ENCODE assay signal across 24 cellular contexts in the genomic region with DNA sequence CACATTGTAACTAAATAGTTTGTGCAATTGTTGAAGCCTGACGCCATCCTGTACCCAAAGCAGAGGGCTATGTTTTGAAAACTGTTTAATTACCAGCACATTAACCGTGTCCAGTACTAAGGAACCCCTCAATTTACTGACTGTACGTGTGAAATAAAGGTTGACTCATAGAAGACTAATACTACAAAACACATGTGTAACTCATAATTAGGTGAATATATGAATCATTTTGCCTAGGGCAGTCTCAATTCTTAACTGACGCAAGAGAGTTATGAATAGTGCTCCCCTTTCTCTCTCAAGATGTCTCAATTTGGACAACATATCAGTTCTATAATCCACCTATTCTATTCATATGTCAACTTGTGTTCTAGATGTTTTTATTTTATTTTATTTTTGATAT.
"Had no signal": no experiment of that assay in that cellular context is flagged by ENCODE, and none has a peak within 500 bp of the region (broad histone marks: within the 10 kb centered on the region; RNA-seq: fewer than 3 reads in every experiment).

No MANE protein-coding gene starts in this region.

- H3K36me3 ChIP-seq: adrenal gland, left lung, neutrophil, ovary, prostate gland, thyroid gland, upper lobe of right lung had no signal

- H3K27ac Mint-ChIP-seq: activated B cell treated with CpG ODN at 0.5 μM for 24 hours; activated naive CD8-positive, alpha-beta T cell; activated T-helper 2 cell treated with anti-CD3 and anti-CD28 coated beads, Interferon-gamma antibody, Interleukin-2, Interleukin-4, amounts not matched to agents 10 μg/mL and 5 μg/mL and 100 μg/mL, durations not matched to agents 14 hours and 24 hours and 36 hours; natural killer cell treated with Interleukin-12 subunit alpha and Interleukin-12 subunit beta and Interleukin-15 and Interleukin-18, amount 100 ng/mL, for 72 hours had no signal

- H3K36me3 Mint-ChIP-seq: activated naive CD8-positive, alpha-beta T cell had no signal

- H3K27ac ChIP-seq: adrenal gland, coronary artery, left lung, neutrophil, ovary, prostate gland, thyroid gland, upper lobe of right lung had no signal

- H3K4me3 Mint-ChIP-seq: activated B cell treated with CpG ODN at 0.5 μM for 24 hours; activated naive CD8-positive, alpha-beta T cell; activated T-cell treated with anti-CD3 and anti-CD28 coated beads, Interleukin-2, amount 50 U/mL, for 4 hours; natural killer cell treated with Interleukin-12 subunit alpha and Interleukin-12 subunit beta and Interleukin-15 and Interleukin-18, amount 100 ng/mL, for 72 hours had no signal

- H3K27me3 ChIP-seq: adrenal gland, left lung, neutrophil, ovary, thyroid gland, upper lobe of right lung had no signal

- DNase-seq: activated B cell treated with CpG ODN at 0.5 μM for 24 hours; activated CD4-positive, alpha-beta T cell treated with anti-CD3 and anti-CD28 coated beads for 4 hours; activated CD4-positive, alpha-beta T cell treated with anti-CD3 and anti-CD28 coated beads, Interleukin-2, amount 50 U/mL, for 48 hours; activated CD8-positive, alpha-beta memory T cell treated with anti-CD3 and anti-CD28 coated beads, Interleukin-2, amount 50 U/mL, for 48 hours; activated naive CD4-positive, alpha-beta T cell; activated T-cell treated with anti-CD3 and anti-CD28 coated beads, Interleukin-2, amount 50 U/mL, for 4 hours; adrenal gland; cerebellar nuclear complex; kidney; left lung; midbrain; ovary; right cardiac atrium; stimulated activated CD4-positive, alpha-beta T cell treated with anti-CD3 and anti-CD28 coated beads, Interleukin-12 subunit alpha, Interleukin-12 subunit beta, amount 100 ng/mL, for 4 hours; stimulated activated CD4-positive, alpha-beta T cell treated with anti-CD3 and anti-CD28 coated beads, Interleukin-4, amount 100 ng/mL, for 4 hours; stimulated activated naive CD8-positive, alpha-beta T cell treated with anti-CD3 and anti-CD28 coated beads, Interleukin-15, Interleukin-2, amounts not matched to agents 100 U/mL and 50 U/mL, for 24 hours; thyroid gland; upper lobe of right lung had no signal

- H3K4me3 ChIP-seq: adrenal gland, coronary artery, left lung, ovary, prostate gland, thyroid gland, upper lobe of right lung had no signal

- H3K27me3 Mint-ChIP-seq: activated B cell treated with CpG ODN at 0.5 μM for 24 hours; activated naive CD8-positive, alpha-beta T cell; natural killer cell treated with Interleukin-12 subunit alpha and Interleukin-12 subunit beta and Interleukin-15 and Interleukin-18, amount 100 ng/mL, for 72 hours had no signal

- H3K9me3 ChIP-seq: adrenal gland, neutrophil, ovary, prostate gland, thyroid gland, upper lobe of right lung had no signal

- H3K4me1 ChIP-seq: adrenal gland, left lung, prostate gland, thyroid gland, upper lobe of right lung had no signal

- H3K4me1 Mint-ChIP-seq: activated B cell treated with CpG ODN at 0.5 μM for 24 hours had no signal

- ATAC-seq: activated T-cell treated with anti-CD3 and anti-CD28 coated beads, Interleukin-2, amount 50 U/mL, for 4 hours; left lung; natural killer cell treated with Interleukin-12 subunit alpha and Interleukin-12 subunit beta and Interleukin-15 and Interleukin-18, amount 100 ng/mL, for 72 hours; right cardiac atrium; stimulated activated naive CD8-positive, alpha-beta T cell treated with anti-CD3 and anti-CD28 coated beads, Interleukin-15, Interleukin-2, amounts not matched to agents 100 U/mL and 50 U/mL, for 24 hours; upper lobe of right lung had no signal
